ENCODE assay signal across 20 cellular contexts in the genomic region with DNA sequence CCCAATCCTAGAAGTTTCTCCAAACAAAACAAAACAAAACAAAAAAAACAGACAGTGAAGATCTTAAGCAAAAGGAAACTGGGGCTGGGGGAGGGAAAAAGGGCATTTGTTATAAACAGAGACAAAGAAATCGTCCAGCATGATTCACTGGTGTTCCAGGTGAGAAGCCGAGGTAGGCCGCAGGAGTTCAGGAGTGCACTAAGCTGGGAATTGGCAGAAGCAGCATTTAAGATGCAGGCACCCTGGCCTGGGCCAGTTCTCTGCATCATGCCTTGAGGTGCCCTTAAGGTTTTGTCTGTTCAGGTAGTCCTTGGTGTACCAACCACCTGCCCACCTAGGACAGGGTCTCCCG. TPM values are rescaled to one million over a fixed set of nuclear protein-coding genes. Genes with fewer than 3 reads are reported as not detected.
DNase-seq lines count a peak whose midpoint lies in the region; ATAC-seq and TF ChIP-seq lines count a peak whose summit lies in the region.
"Had no signal": no experiment of that assay in that cellular context is flagged by ENCODE, and none has a peak within 500 bp of the region (broad histone marks: within the 10 kb centered on the region; RNA-seq: fewer than 3 reads in every experiment).

No MANE protein-coding gene starts in this region.

- no peak overlapping the region for H2BK120ac ChIP-seq in mesendoderm (ENCODE audit: low read depth, low read length)

- no peak for DNase-seq in LNCaP clone FGC (ENCODE audit: low read depth)
- no peak for DNase-seq in breast epithelium (ENCODE audit: low spot score in 2 of 2)
- DNase-seq in mesendoderm, result no peak
- no peak for DNase-seq in transverse colon
- no peak for DNase-seq in NOMO-1 treated with dmso at 0.1 percent for 144 hours (lab: John Stamatoyannopoulos, UW; ENCODE audit: unreplicated experiment)
- no peak for DNase-seq in NAMALWA (ENCODE audit: low spot score)
- no peak for DNase-seq in putamen (ENCODE audit: low spot score)
- DNase-seq: activated CD4-positive, alpha-beta T cell treated with anti-CD3 and anti-CD28 coated beads, Interleukin-2, amount 50 U/mL, for 1 hour; activated naive CD8-positive, alpha-beta T cell treated with anti-CD3 and anti-CD28 coated beads for 36 hours; activated T-cell treated with anti-CD3 and anti-CD28 coated beads, Interleukin-2, amount 50 U/mL, for 24 hours; CD4-positive, alpha-beta memory T cell; hippocampal formation; left colon; naive B cell; NCI-H1105; SHP77; stimulated activated CD4-positive, alpha-beta T cell treated with anti-CD3 and anti-CD28 coated beads, Interleukin-4, amount 100 ng/mL, for 24 hours; T1000 had no signal

- intact Hi-C loops in breast epithelium (cut with DNase I; ENCODE audit: low total_unique reads), result no loop called here
- intact Hi-C loops in transverse colon (cut with DNase I; ENCODE audit: low total_unique reads), result no loop called here

- no peak overlapping the region for H4K8ac ChIP-seq in mesendoderm (ENCODE audit: low read depth, low read length)

- H3K18ac ChIP-seq in mesendoderm (ENCODE audit: low read length), result no peak overlapping the region

- TF ChIP-seq POLR2A in breast epithelium (IDR thresholded peaks at IDR 0.05) (no peak), transverse colon (IDR thresholded peaks at IDR 0.05) (no peak)

- H2BK5ac ChIP-seq in mesendoderm (ENCODE audit: low read length), result no peak overlapping the region

- H3K4ac ChIP-seq in mesendoderm (ENCODE audit: low read depth, low read length), result no peak overlapping the region

- H2BK15ac ChIP-seq in mesendoderm (replicated peaks; ENCODE audit: low read depth), result no peak overlapping the region

- H3K27me3 ChIP-seq in breast epithelium, result no peaks in the 10 kb centered on the region
- no peaks in the 10 kb centered on the region for H3K27me3 ChIP-seq in mesendoderm (ENCODE audit: insufficient read depth, low read length, poor library complexity)
- H3K27me3 ChIP-seq in transverse colon, result peaks cover 54% of the 10 kb centered on the region
- H3K27me3 ChIP-seq: right atrium auricular region had no signal

- WGBS in mesendoderm (ENCODE audit: extremely low coverage, insufficient coverage, low lambda C conversion rate), result no CpG with 5 or more reads among the region's 4 CpGs
- 73 to 79% methylated on average over 3 to 4 of the region's 4 CpGs for WGBS in transverse colon (ENCODE audit: low coverage in 1 of 2), 2 donors

- H2AK5ac ChIP-seq in mesendoderm (ENCODE audit: low read length), result no peak overlapping the region

- H3K4me3 ChIP-seq in LNCaP clone FGC (ENCODE audit: low read depth, low read length) (peak overlapping the region; percentile 93), breast epithelium (peak overlapping the region in 2 of 3 donors; percentile 36 to 84), mesendoderm (ENCODE audit: low read length) (no peak overlapping the region), transverse colon (no peak overlapping the region)
- H3K4me3 ChIP-seq: right atrium auricular region had no signal

- no peak overlapping the region for H3K4me2 ChIP-seq in mesendoderm (ENCODE audit: low read length)

- H3K56ac ChIP-seq in mesendoderm (ENCODE audit: low read length), result peak overlapping the region; percentile 4

- H3K27ac ChIP-seq in breast epithelium (peak overlapping the region; percentile 85 to 97), mesendoderm (ENCODE audit: low read depth, low read length) (no peak overlapping the region), transverse colon (peak overlapping the region in 3 of 4 donors; percentile 2 to 49 (median 38))

- peaks cover 1% of the 10 kb centered on the region for H3K79me2 ChIP-seq in mesendoderm (ENCODE audit: control insufficient read depth, insufficient read depth, low read length)

- H3K79me1 ChIP-seq in mesendoderm (ENCODE audit: low read length), result peaks cover 14% of the 10 kb centered on the region

- TF ChIP-seq EP300 in transverse colon (IDR thresholded peaks at IDR 0.05; ENCODE audit: low read depth), result no peak

- H3K23ac ChIP-seq in mesendoderm (ENCODE audit: low read length), result no peak overlapping the region

- H4K5ac ChIP-seq in mesendoderm (ENCODE audit: low read length), result no peak overlapping the region

- TF ChIP-seq CTCF in LNCaP clone FGC (IDR thresholded peaks at IDR 0.05; ENCODE audit: control insufficient read depth, extremely low read depth, insufficient read depth) (no peak), breast epithelium (IDR thresholded peaks at IDR 0.05) (no peak), transverse colon (IDR thresholded peaks at IDR 0.05) (no peak)

- ATAC-seq in GM21381 (IDR thresholded peaks at IDR 0.05; ENCODE audit: unreplicated experiment), result no peak
- ATAC-seq: left colon had no signal

- H3K9me3 ChIP-seq in breast epithelium (no peaks in the 10 kb centered on the region), transverse colon (no peaks in the 10 kb centered on the region)
- H3K9me3 ChIP-seq: right atrium auricular region had no signal

- peak overlapping the region; percentile 5 for H3K9ac ChIP-seq in mesendoderm (ENCODE audit: low read length)

- H3K36me3 ChIP-seq in breast epithelium (no peaks in the 10 kb centered on the region), mesendoderm (ENCODE audit: control insufficient read depth, insufficient read depth, low read length) (peaks cover 20% of the 10 kb centered on the region), transverse colon (no peaks in the 10 kb centered on the region)

- H3K4me1 ChIP-seq in breast epithelium, result peaks cover 0 to 13% of the 10 kb centered on the region in 2 donors
- peaks cover 16% of the 10 kb centered on the region for H3K4me1 ChIP-seq in mesendoderm (ENCODE audit: control insufficient read depth, low read depth, low read length)
- peaks cover 2 to 10% (median 5%) of the 10 kb centered on the region in 4 donors for H3K4me1 ChIP-seq in transverse colon

- in situ Hi-C loops in transverse colon (cut with MboI; ENCODE audit: low pct_ligation_motif_present in 1 of 4, low pct_unique_long_range_greater_than_20kb in 1 of 4, low sequenced_read_pairs in 3 of 4), result no loop called here

RNA-seq across cellular contexts. Expression of a gene that starts 11.2 kb away (rescaled TPM):
- total RNA-seq in breast epithelium (100 to 1,000 TPM in 1 of 3 donors, 10 to 100 TPM in 2; 21.3 to 115 (median 78.3) TPM), transverse colon (10 to 100 TPM in 1 of 4 donors, 1 to 10 TPM in 3; 2.8 to 11.9 (median 5.9) TPM)
- polyA plus RNA-seq in mesendoderm (2013, experiment 1 of 2), result 2.1 TPM
- polyA plus RNA-seq in mesendoderm (2013, experiment 2 of 2), result 2.1 TPM
- total RNA-seq: activated naive CD8-positive, alpha-beta T cell treated with anti-CD3 and anti-CD28 coated beads for 36 hours; CD4-positive, alpha-beta memory T cell had no signal
- polyA plus RNA-seq: CD4-positive, alpha-beta memory T cell had no signal

Comparison
In these comparisons a context has a peak if more than half of its experiments do, and no peak if none do; other contexts are left out.
1. H3K4me3 ChIP-seq: peak in LNCaP clone FGC (single experiment) and breast epithelium (2 of 3); none in mesendoderm (single experiment) and transverse colon (0 of 4).